ENCODE assay signal across 23 cellular contexts in genomic region chr10:1393481-1393880, GRCh38.
"Had no signal": no experiment of that assay in that cellular context is flagged by ENCODE, and none has a peak within 500 bp of the region (broad histone marks: within the 10 kb centered on the region; RNA-seq: fewer than 3 reads in every experiment).

No MANE protein-coding gene starts in this region.

- H3K27me3 ChIP-seq: right atrium auricular region, suprapubic skin, tibial nerve had no signal

- H3K9me3 Mint-ChIP-seq: activated CD4-positive, alpha-beta T cell treated with anti-CD3 and anti-CD28 coated beads, Interleukin-2, amount 10 ng/mL, durations not matched to agents 7 days and 5 days; activated naive CD4-positive, alpha-beta T cell treated with anti-CD3 and anti-CD28 coated beads, Interleukin-2, amount 50 U/mL, for 24 hours; activated naive CD8-positive, alpha-beta T cell treated with anti-CD3 and anti-CD28 coated beads, Interleukin-2, amount 50 U/mL, for 24 hours; activated T-cell treated with anti-CD3 and anti-CD28 coated beads, Interleukin-2, amount 50 U/mL, for 24 hours; central memory CD8-positive, alpha-beta T cell; naive thymus-derived CD4-positive, alpha-beta T cell had no signal

- H3K4me1 Mint-ChIP-seq: activated CD4-positive, alpha-beta T cell treated with anti-CD3 and anti-CD28 coated beads, Interleukin-2, amount 10 ng/mL, durations not matched to agents 7 days and 5 days; activated naive CD4-positive, alpha-beta T cell treated with anti-CD3 and anti-CD28 coated beads, Interleukin-2, amount 50 U/mL, for 24 hours; activated naive CD8-positive, alpha-beta T cell treated with anti-CD3 and anti-CD28 coated beads, Interleukin-2, amount 50 U/mL, for 24 hours; central memory CD8-positive, alpha-beta T cell; naive thymus-derived CD4-positive, alpha-beta T cell had no signal

- H3K36me3 Mint-ChIP-seq: activated naive CD4-positive, alpha-beta T cell treated with anti-CD3 and anti-CD28 coated beads, Interleukin-2, amount 50 U/mL, for 24 hours; mesothelial cell of epicardium; naive thymus-derived CD4-positive, alpha-beta T cell had no signal

- H3K4me1 ChIP-seq: right atrium auricular region, suprapubic skin, tibial nerve had no signal

- H3K4me3 Mint-ChIP-seq: activated CD4-positive, alpha-beta T cell treated with anti-CD3 and anti-CD28 coated beads, Interleukin-2, amount 10 ng/mL, durations not matched to agents 7 days and 5 days; activated CD8-positive, alpha-beta T cell treated with anti-CD3 and anti-CD28 coated beads, Interleukin-2, amount 10 ng/mL, durations not matched to agents 7 days and 5 days; activated naive CD4-positive, alpha-beta T cell treated with anti-CD3 and anti-CD28 coated beads, Interleukin-2, amount 50 U/mL, for 24 hours; activated naive CD8-positive, alpha-beta T cell treated with anti-CD3 and anti-CD28 coated beads, Interleukin-2, amount 50 U/mL, for 24 hours; activated T-cell treated with anti-CD3 and anti-CD28 coated beads, Interleukin-2, amount 50 U/mL, for 24 hours; central memory CD8-positive, alpha-beta T cell; mesothelial cell of epicardium; naive thymus-derived CD4-positive, alpha-beta T cell had no signal

- H3K36me3 ChIP-seq: right atrium auricular region, suprapubic skin, tibial nerve had no signal

- H3K27ac ChIP-seq: right atrium auricular region, suprapubic skin, tibial nerve had no signal

- H3K9me3 ChIP-seq: right atrium auricular region, suprapubic skin, tibial nerve had no signal

- H3K4me2 ChIP-seq: smooth muscle cell had no signal

- H3K27me3 Mint-ChIP-seq: activated naive CD4-positive, alpha-beta T cell treated with anti-CD3 and anti-CD28 coated beads, Interleukin-2, amount 50 U/mL, for 24 hours; activated naive CD8-positive, alpha-beta T cell treated with anti-CD3 and anti-CD28 coated beads, Interleukin-2, amount 50 U/mL, for 24 hours; activated T-cell treated with anti-CD3 and anti-CD28 coated beads, Interleukin-2, amount 50 U/mL, for 24 hours had no signal

- DNase-seq: activated CD4-positive, alpha-beta T cell treated with anti-CD3 and anti-CD28 coated beads for 1 hour; activated CD4-positive, alpha-beta T cell treated with anti-CD3 and anti-CD28 coated beads, Interleukin-2, amount 10 ng/mL, durations not matched to agents 7 days and 5 days; activated CD8-positive, alpha-beta T cell treated with anti-CD3 and anti-CD28 coated beads, Interleukin-2, amount 10 ng/mL, durations not matched to agents 7 days and 5 days; activated naive CD8-positive, alpha-beta T cell treated with anti-CD3 and anti-CD28 coated beads, Interleukin-2, amount 50 U/mL, for 24 hours; amygdala; effector memory CD4-positive, alpha-beta T cell; hippocampal formation; left cardiac atrium; mammary epithelial cell; nucleus accumbens; stimulated activated CD4-positive, alpha-beta T cell treated with anti-CD3 and anti-CD28 coated beads, Interleukin-1b, Interleukin-23, amount 100 ng/mL, for 48 hours; stimulated activated CD4-positive, alpha-beta T cell treated with anti-CD3 and anti-CD28 coated beads, Interleukin-4, amount 100 ng/mL, for 4 hours; stimulated activated naive CD4-positive, alpha-beta T cell; T-helper 2 cell had no signal

- H3K27ac Mint-ChIP-seq: activated CD4-positive, alpha-beta T cell treated with anti-CD3 and anti-CD28 coated beads, Interleukin-2, amount 10 ng/mL, durations not matched to agents 7 days and 5 days; activated CD8-positive, alpha-beta T cell treated with anti-CD3 and anti-CD28 coated beads, Interleukin-2, amount 10 ng/mL, durations not matched to agents 7 days and 5 days; activated naive CD4-positive, alpha-beta T cell treated with anti-CD3 and anti-CD28 coated beads, Interleukin-2, amount 50 U/mL, for 24 hours; activated naive CD8-positive, alpha-beta T cell treated with anti-CD3 and anti-CD28 coated beads, Interleukin-2, amount 50 U/mL, for 24 hours; activated T-cell treated with anti-CD3 and anti-CD28 coated beads, Interleukin-2, amount 50 U/mL, for 24 hours; mesothelial cell of epicardium; naive thymus-derived CD4-positive, alpha-beta T cell had no signal

- H3K4me3 ChIP-seq: right atrium auricular region, smooth muscle cell, suprapubic skin, tibial nerve had no signal
